ENCODE assay signal across 22 cellular contexts in the genomic region with DNA sequence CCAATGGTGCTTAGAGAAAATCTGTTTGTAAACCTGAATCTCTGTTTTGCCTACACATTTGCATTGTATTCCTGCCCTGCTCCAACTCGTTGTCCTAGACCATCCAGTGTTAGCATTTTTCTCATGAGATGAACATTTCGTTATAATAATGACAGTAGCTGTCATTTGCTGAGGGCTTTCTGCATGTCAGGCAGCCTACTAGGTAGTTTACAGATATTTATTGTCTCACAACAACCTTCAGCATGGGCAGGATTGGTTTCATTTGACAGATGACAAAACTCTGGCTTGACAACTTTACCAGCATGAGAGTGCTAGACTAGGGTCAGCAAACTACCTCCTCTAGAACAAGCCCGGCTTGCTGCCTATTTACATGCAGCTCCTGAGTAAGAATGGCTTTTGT. TPM values are rescaled to one million over a fixed set of nuclear protein-coding genes. Genes with fewer than 3 reads are reported as not detected.
DNase-seq lines count a peak whose midpoint lies in the region; TF ChIP-seq lines count a peak whose summit lies in the region.
"Had no signal": no experiment of that assay in that cellular context is flagged by ENCODE, and none has a peak within 500 bp of the region (broad histone marks: within the 10 kb centered on the region; RNA-seq: fewer than 3 reads in every experiment).

No MANE protein-coding gene starts in this region.

- TF ChIP-seq CTCF in neural cell (IDR thresholded peaks at IDR 0.05; ENCODE audit: poor library complexity, severe bottlenecking): no peak

- H3K36me3 ChIP-seq in BLaER1 treated with 17β-estradiol and CSF1 and Interleukin-3, amounts not matched to agents 10 nM and 100 nM: peaks cover 0 to 4% (median 0%) of the 10 kb centered on the region in 11 experiments; a peak in 1 of 22 replicates
- H3K36me3 ChIP-seq in SK-N-MC (ENCODE audit: insufficient read depth, low read length): no peaks in the 10 kb centered on the region
- H3K36me3 ChIP-seq in neural cell (ENCODE audit: insufficient read depth, low read length): no peaks in the 10 kb centered on the region
- H3K36me3 ChIP-seq: BE2C had no signal

- 0 out of 22 replicates have a peak, but pooled peaks cover 0 to 3% (median 0%) of the 10 kb centered on the region in 11 experiments for H3K9me3 ChIP-seq in BLaER1 treated with 17β-estradiol and CSF1 and Interleukin-3, amounts not matched to agents 10 nM and 100 nM (replicated peaks in 1 of 11)
- no peaks in the 10 kb centered on the region for H3K9me3 ChIP-seq in SK-N-MC (ENCODE audit: low read depth, low read length)
- no peaks in the 10 kb centered on the region for H3K9me3 ChIP-seq in neural cell (ENCODE audit: low read length)
- H3K9me3 ChIP-seq: A549, BE2C, Caco-2 had no signal

- peaks cover 41 to 60% (median 52%) of the 10 kb centered on the region in 10 experiments for H3K4me1 ChIP-seq in BLaER1 treated with 17β-estradiol and CSF1 and Interleukin-3, amounts not matched to agents 10 nM and 100 nM
- H3K4me1 ChIP-seq: A549, BE2C had no signal

- H3F3A ChIP-seq in neural cell (ENCODE audit: insufficient read depth, low read length, poor library complexity, severe bottlenecking): no peaks in the 10 kb centered on the region

- no peak overlapping the region for H2AFZ ChIP-seq in neural cell (ENCODE audit: low read depth, low read length)
- H2AFZ ChIP-seq: GM23338 had no signal

- H4K20me1 ChIP-seq in BLaER1 treated with 17β-estradiol and CSF1 and Interleukin-3, amounts not matched to agents 10 nM and 100 nM: peaks cover 0 to 78% (median 46%) of the 10 kb centered on the region in 11 experiments; a peak in 16 of 22 replicates
- H4K20me1 ChIP-seq in neural cell (ENCODE audit: insufficient read depth): no peaks in the 10 kb centered on the region

- H3K4me3 ChIP-seq in BLaER1 treated with 17β-estradiol and CSF1 and Interleukin-3, amounts not matched to agents 10 nM and 100 nM: no peak overlapping the region
- H3K4me3 ChIP-seq in SK-N-MC (peak overlapping the region; percentile 34), neural cell (ENCODE audit: low read length) (no peak overlapping the region)
- H3K4me3 ChIP-seq: A549, GM12878, GM23338 had no signal

- peak; percentile 88 for TF ChIP-seq EP300 in neural cell (conservative IDR thresholded peaks at IDR 0.05; ENCODE audit: poor library complexity, severe bottlenecking)

- H3K27me3 ChIP-seq in BLaER1 treated with 17β-estradiol and CSF1 and Interleukin-3, amounts not matched to agents 10 nM and 100 nM: peaks cover 0 to 20% (median 0%) of the 10 kb centered on the region in 11 experiments; a peak in 3 of 22 replicates
- no peaks in the 10 kb centered on the region for H3K27me3 ChIP-seq in neural cell (ENCODE audit: insufficient read depth, low read depth, low read length)
- H3K27me3 ChIP-seq: BE2C had no signal

- H3K9ac ChIP-seq in BLaER1 treated with 17β-estradiol and CSF1 and Interleukin-3, amounts not matched to agents 10 nM and 100 nM: peak overlapping the region in 2 of 11 experiments; percentile 21 to 28; a peak in 3 of 22 replicates
- H3K9ac ChIP-seq in SK-N-MC (ENCODE audit: insufficient read length) (no peak overlapping the region), neural cell (ENCODE audit: low read length) (no peak overlapping the region)

- TF ChIP-seq RAD21 in neural cell (conservative IDR thresholded peaks at IDR 0.05): no peak

- H3K79me2 ChIP-seq in neural cell (replicated peaks; ENCODE audit: insufficient read depth, low read length): no peaks in the 10 kb centered on the region

- DNase-seq in SK-N-MC (ENCODE audit: low read depth, low spot score): no peak
- DNase-seq in DMS53 treated with DMSO at 0.1 percent for 48 hours (lab: John Stamatoyannopoulos, UW; ENCODE audit: unreplicated experiment): no peak
- no peak for DNase-seq in RKO (ENCODE audit: low spot score)
- no peak for DNase-seq in ureter (ENCODE audit: low spot score)
- DNase-seq: 8988T; ACHN; AML-193; BE2C; Caco-2; CD4-positive, CD25-positive, alpha-beta regulatory T cell; CD8-positive, alpha-beta T cell; DMS153; DMS79; EL; GDM1; H9 had no signal

- H3K9me2 ChIP-seq in neural cell (ENCODE audit: insufficient read depth, low read length): no peaks in the 10 kb centered on the region

- peak overlapping the region in 10 of 11 experiments; percentile 50 to 86 (median 80); a peak in 20 of 22 replicates for H3K4me2 ChIP-seq in BLaER1 treated with 17β-estradiol and CSF1 and Interleukin-3, amounts not matched to agents 10 nM and 100 nM
- no peak overlapping the region for H3K4me2 ChIP-seq in neural cell (ENCODE audit: low read length)
- H3K4me2 ChIP-seq: A549, GM23338 had no signal

- peak overlapping the region in 5 of 11 experiments; percentile 5 to 62 (median 57); a peak in 7 of 22 replicates for H3K27ac ChIP-seq in BLaER1 treated with 17β-estradiol and CSF1 and Interleukin-3, amounts not matched to agents 10 nM and 100 nM
- H3K27ac ChIP-seq in SK-N-MC (no peak overlapping the region), neural cell (ENCODE audit: low read length) (no peak overlapping the region)
- H3K27ac ChIP-seq: A549, C4-2B had no signal

TF ChIP-seq in neural cell, 6 proteins besides CTCF, POLR2A, EP300 and RAD21:
- TF ChIP-seq TAF1 (IDR thresholded peaks at IDR 0.05; ENCODE audit: low read depth): no peak
- peak; percentile 67 for TF ChIP-seq POLR2AphosphoS5 (IDR thresholded peaks at IDR 0.05)
TF ChIP-seq in neural cell: peak in this region for 1.

RNA-seq across cellular contexts. Expression of a gene that starts 10.1 kb away (rescaled TPM):
- polyA plus RNA-seq in neural cell: 2.8 and 3.6 TPM in 2 replicates
- 7.1 and 10.8 TPM in 2 replicates for polyA minus RNA-seq in neural cell
- 11.7 TPM for total RNA-seq in ureter
